1 cellular context compared by ENCODE assay signal in the genomic region with DNA sequence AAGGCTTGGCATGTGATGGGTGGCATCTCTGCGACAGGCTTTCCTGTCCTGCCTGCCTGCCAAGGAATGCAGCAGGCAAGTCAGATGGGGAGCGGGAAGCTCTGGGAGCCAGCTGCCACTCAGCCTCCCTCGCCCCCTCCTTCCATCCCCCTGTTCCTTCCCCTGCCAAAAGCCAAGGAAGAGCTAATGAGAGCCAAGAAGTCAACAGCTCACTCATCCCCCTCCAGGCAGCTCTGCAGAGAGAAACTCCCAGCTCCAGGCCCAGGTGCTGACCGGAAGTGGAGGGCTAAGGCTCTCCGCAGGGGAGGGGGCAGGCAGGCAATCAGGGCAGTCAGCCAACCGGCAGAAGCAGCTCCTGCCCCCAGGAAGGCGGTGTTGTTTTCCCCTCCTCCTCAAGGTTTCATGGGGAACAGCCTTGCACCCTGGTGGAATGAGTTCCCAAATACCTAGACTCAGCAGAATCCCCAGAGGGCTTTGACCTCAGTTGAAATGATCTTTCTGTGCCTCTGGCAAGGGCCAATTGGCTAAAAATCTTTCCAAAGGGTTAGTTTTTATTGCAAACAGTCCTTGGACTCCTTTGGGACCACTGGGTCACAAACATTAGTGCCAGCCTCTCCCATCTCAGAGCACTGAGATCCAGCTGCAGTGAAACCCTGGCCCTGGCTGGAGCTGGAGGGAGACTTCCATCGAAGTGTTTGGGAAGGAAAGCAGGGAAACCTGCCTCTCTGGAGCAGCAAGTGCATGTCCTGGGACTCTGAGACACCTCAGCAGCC.
TF ChIP-seq lines count a peak whose summit lies in the region.

No MANE protein-coding gene starts in this region.

TF ChIP-seq in IMR-90, 13 proteins besides CTCF, POLR2A, EP300 and RAD21:
- TF ChIP-seq MAZ (IDR thresholded peaks at IDR 0.05; ENCODE audit: borderline replicate concordance, low read depth, low read length) (no peak), MAFK (IDR thresholded peaks at IDR 0.05; ENCODE audit: low read depth, low read length) (no peak), NFE2L2 (IDR thresholded peaks at IDR 0.05; ENCODE audit: low read depth, low read length) (no peak), MXI1 (IDR thresholded peaks at IDR 0.05; ENCODE audit: borderline replicate concordance, low read depth, low read length) (no peak), RCOR1 (IDR thresholded peaks at IDR 0.05; ENCODE audit: insufficient replicate concordance, low read length) (no peak), FOS (IDR thresholded peaks at IDR 0.05; ENCODE audit: low read depth, low read length) (no peak), BHLHE40 (IDR thresholded peaks at IDR 0.05; ENCODE audit: low read depth, low read length) (no peak), SMC3 (IDR thresholded peaks at IDR 0.05; ENCODE audit: low read depth, low read length) (no peak), RFX5 (IDR thresholded peaks at IDR 0.05; ENCODE audit: low read depth, low read length) (no peak), CEBPB (IDR thresholded peaks at IDR 0.05; ENCODE audit: low read depth, low read length) (no peak), CHD1 (IDR thresholded peaks at IDR 0.05; ENCODE audit: low read depth, low read length) (no peak)
- TF ChIP-seq, protein P1, sequence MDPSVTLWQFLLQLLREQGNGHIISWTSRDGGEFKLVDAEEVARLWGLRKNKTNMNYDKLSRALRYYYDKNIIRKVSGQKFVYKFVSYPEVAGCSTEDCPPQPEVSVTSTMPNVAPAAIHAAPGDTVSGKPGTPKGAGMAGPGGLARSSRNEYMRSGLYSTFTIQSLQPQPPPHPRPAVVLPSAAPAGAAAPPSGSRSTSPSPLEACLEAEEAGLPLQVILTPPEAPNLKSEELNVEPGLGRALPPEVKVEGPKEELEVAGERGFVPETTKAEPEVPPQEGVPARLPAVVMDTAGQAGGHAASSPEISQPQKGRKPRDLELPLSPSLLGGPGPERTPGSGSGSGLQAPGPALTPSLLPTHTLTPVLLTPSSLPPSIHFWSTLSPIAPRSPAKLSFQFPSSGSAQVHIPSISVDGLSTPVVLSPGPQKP (IDR thresholded peaks at IDR 0.05; ENCODE audit: borderline replicate concordance, low read depth, low read length), result no peak
- TF ChIP-seq, protein P2, sequence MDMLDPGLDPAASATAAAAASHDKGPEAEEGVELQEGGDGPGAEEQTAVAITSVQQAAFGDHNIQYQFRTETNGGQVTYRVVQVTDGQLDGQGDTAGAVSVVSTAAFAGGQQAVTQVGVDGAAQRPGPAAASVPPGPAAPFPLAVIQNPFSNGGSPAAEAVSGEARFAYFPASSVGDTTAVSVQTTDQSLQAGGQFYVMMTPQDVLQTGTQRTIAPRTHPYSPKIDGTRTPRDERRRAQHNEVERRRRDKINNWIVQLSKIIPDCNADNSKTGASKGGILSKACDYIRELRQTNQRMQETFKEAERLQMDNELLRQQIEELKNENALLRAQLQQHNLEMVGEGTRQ (IDR thresholded peaks at IDR 0.05; ENCODE audit: low read depth, low read length), result no peak
